In the genomic region with DNA sequence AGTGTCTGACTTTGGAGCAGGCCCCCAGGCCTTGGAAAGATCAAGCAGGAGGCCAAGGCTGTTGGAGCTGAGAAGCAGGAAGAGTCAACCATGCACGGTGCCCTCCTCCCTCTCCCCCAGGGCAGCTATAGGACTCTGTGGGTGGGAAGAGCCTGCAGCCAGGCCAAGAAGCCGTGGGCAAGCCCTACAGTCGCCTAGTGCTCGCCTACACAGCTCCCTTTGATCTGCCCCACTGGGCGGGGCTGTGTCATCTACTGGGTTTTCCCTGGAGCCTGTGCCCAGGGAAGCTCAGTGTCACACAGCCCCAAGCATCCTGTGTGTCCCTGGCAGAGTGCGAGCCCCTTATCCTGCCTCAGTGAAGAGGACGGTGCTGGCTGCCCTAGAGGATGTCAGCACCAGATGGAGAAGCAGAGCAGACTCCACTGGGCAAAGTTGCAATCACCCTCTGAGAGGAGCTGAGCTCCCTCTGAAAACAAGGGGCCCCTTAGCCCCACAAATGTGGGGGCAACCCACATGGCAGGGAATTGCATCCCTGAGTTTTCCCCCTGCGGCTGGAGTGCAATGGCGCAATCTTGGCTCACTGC, we compare ENCODE assay signal across 11 cellular contexts.
A peak's percentile ranks its signal among the peaks of the same experiment; 100 is the strongest.
DNase-seq lines count a peak whose midpoint lies in the region; ATAC-seq and TF ChIP-seq lines count a peak whose summit lies in the region.
"Had no signal": no experiment of that assay in that cellular context is flagged by ENCODE, and none has a peak within 500 bp of the region (broad histone marks: within the 10 kb centered on the region; RNA-seq: fewer than 3 reads in every experiment).

No MANE protein-coding gene starts in this region.

- H3K9ac ChIP-seq in iPS-15b (ENCODE audit: low read depth, low read length), result peak overlapping the region; percentile 47

- intact Hi-C loops in activated naive CD4-positive, alpha-beta T cell treated with anti-CD3 and anti-CD28 coated beads for 36 hours (cut with micrococcal nuclease), result no loop called here
- intact Hi-C loops in activated CD8-positive, alpha-beta T cell treated with anti-CD3 and anti-CD28 coated beads for 36 hours (cut with micrococcal nuclease), result no loop called here
- intact Hi-C loops in upper lobe of right lung (cut with DNase I), result no loop called here

- no peak overlapping the region for H3K4me3 Mint-ChIP-seq in activated naive CD4-positive, alpha-beta T cell treated with anti-CD3 and anti-CD28 coated beads for 36 hours
- no peak overlapping the region for H3K4me3 Mint-ChIP-seq in activated CD8-positive, alpha-beta T cell treated with anti-CD3 and anti-CD28 coated beads for 36 hours

- H3K36me3 Mint-ChIP-seq in activated naive CD4-positive, alpha-beta T cell treated with anti-CD3 and anti-CD28 coated beads for 36 hours (ENCODE audit: low read depth), result no peaks in the 10 kb centered on the region
- no peaks in the 10 kb centered on the region for H3K36me3 Mint-ChIP-seq in activated CD8-positive, alpha-beta T cell treated with anti-CD3 and anti-CD28 coated beads for 36 hours (ENCODE audit: low read depth)

- H3K4me1 ChIP-seq in iPS-15b (ENCODE audit: control insufficient read depth, insufficient read depth, low read length) (peaks cover 9% of the 10 kb centered on the region), upper lobe of right lung (peaks cover 18% of the 10 kb centered on the region)

- ATAC-seq in activated CD8-positive, alpha-beta T cell treated with anti-CD3 and anti-CD28 coated beads for 36 hours, result peak; percentile 43
- ATAC-seq in upper lobe of right lung (peak; percentile 7), HG02763 (IDR thresholded peaks at IDR 0.05; ENCODE audit: unreplicated experiment) (no peak)
- ATAC-seq: sciatic nerve had no signal

- H3K27ac Mint-ChIP-seq in activated naive CD4-positive, alpha-beta T cell treated with anti-CD3 and anti-CD28 coated beads for 36 hours, result no peak overlapping the region
- peak overlapping the region; percentile 78 for H3K27ac Mint-ChIP-seq in activated CD8-positive, alpha-beta T cell treated with anti-CD3 and anti-CD28 coated beads for 36 hours
- H3K27ac Mint-ChIP-seq: CD4-positive, alpha-beta T cell had no signal

- peak overlapping the region; percentile 84 for H3K27ac ChIP-seq in upper lobe of right lung

- CTCF ChIA-PET in activated naive CD4-positive, alpha-beta T cell treated with anti-CD3 and anti-CD28 coated beads for 36 hours (lab: Charles Lee), result interaction anchor here (1.3 to 2.9 kb wide), 3 partner anchors 33 to 90 kb away, joined by 6 to 16 read pairs (median 7); no protein-coding TSS in a partner anchor
- CTCF ChIA-PET in activated CD8-positive, alpha-beta T cell treated with anti-CD3 and anti-CD28 coated beads for 36 hours (lab: Charles Lee), result interaction anchor here (0.6 to 2.5 kb wide), 8 partner anchors 9 to 97 kb away, joined by 3 to 9 read pairs (median 3); no protein-coding TSS in a partner anchor

- H3K4me1 Mint-ChIP-seq in activated naive CD4-positive, alpha-beta T cell treated with anti-CD3 and anti-CD28 coated beads for 36 hours (ENCODE audit: low read depth), result peaks cover 25% of the 10 kb centered on the region
- H3K4me1 Mint-ChIP-seq in activated CD8-positive, alpha-beta T cell treated with anti-CD3 and anti-CD28 coated beads for 36 hours (ENCODE audit: low read depth), result peaks cover 48% of the 10 kb centered on the region

- H3K9me3 ChIP-seq in iPS-15b (ENCODE audit: control insufficient read depth, insufficient read depth, low read length) (no peaks in the 10 kb centered on the region), upper lobe of right lung (no peaks in the 10 kb centered on the region)

- H3K9me3 Mint-ChIP-seq in activated naive CD4-positive, alpha-beta T cell treated with anti-CD3 and anti-CD28 coated beads for 36 hours, result no peaks in the 10 kb centered on the region
- no peaks in the 10 kb centered on the region for H3K9me3 Mint-ChIP-seq in activated CD8-positive, alpha-beta T cell treated with anti-CD3 and anti-CD28 coated beads for 36 hours
- H3K9me3 Mint-ChIP-seq: CD4-positive, alpha-beta T cell had no signal

- H3K27me3 ChIP-seq in iPS-15b (ENCODE audit: control insufficient read depth, insufficient read depth, low read length), result peaks cover 2% of the 10 kb centered on the region
- no peaks in the 10 kb centered on the region for H3K27me3 ChIP-seq in upper lobe of right lung

- no peaks in the 10 kb centered on the region for H3K27me3 Mint-ChIP-seq in activated naive CD4-positive, alpha-beta T cell treated with anti-CD3 and anti-CD28 coated beads for 36 hours (ENCODE audit: low read depth)
- H3K27me3 Mint-ChIP-seq in activated CD8-positive, alpha-beta T cell treated with anti-CD3 and anti-CD28 coated beads for 36 hours, result no peaks in the 10 kb centered on the region
- H3K27me3 Mint-ChIP-seq: CD4-positive, alpha-beta T cell had no signal

- POLR2A ChIA-PET in activated CD8-positive, alpha-beta T cell treated with anti-CD3 and anti-CD28 coated beads for 36 hours (lab: Charles Lee), result interaction anchor here (0.8 to 1.6 kb wide), 3 partner anchors 32 to 52 kb away, joined by 3 to 7 read pairs (median 4); no protein-coding TSS in a partner anchor

- no peaks in the 10 kb centered on the region for H3K36me3 ChIP-seq in iPS-15b (ENCODE audit: control insufficient read depth, insufficient read depth, low read length)
- no peaks in the 10 kb centered on the region for H3K36me3 ChIP-seq in upper lobe of right lung

- DNase-seq in activated naive CD4-positive, alpha-beta T cell treated with anti-CD3 and anti-CD28 coated beads for 36 hours, result peak; percentile 64
- DNase-seq in activated naive CD4-positive, alpha-beta T cell (lab: John Stamatoyannopoulos, UW), result no peak
- peak; percentile 58 for DNase-seq in activated CD8-positive, alpha-beta T cell treated with anti-CD3 and anti-CD28 coated beads for 36 hours
- DNase-seq in upper lobe of right lung (no peak), NCI-H1105 treated with DMSO at 0.1 percent for 48 hours (lab: John Stamatoyannopoulos, UW) (no peak)
- DNase-seq in stimulated activated CD4-positive, alpha-beta T cell treated with anti-CD3 and anti-CD28 coated beads, Interleukin-4, amount 100 ng/mL, for 24 hours, result no peak
- DNase-seq: CD4-positive, alpha-beta T cell; stimulated activated naive CD4-positive, alpha-beta T cell had no signal

- TF ChIP-seq CTCF in activated CD8-positive, alpha-beta T cell treated with anti-CD3 and anti-CD28 coated beads for 36 hours (IDR thresholded peaks at IDR 0.05), result no peak
- no peak for TF ChIP-seq CTCF in upper lobe of right lung (IDR thresholded peaks at IDR 0.05)

- H3K4me3 ChIP-seq in iPS-15b (ENCODE audit: low read depth, low read length), result no peak overlapping the region
- no peak overlapping the region for H3K4me3 ChIP-seq in upper lobe of right lung

Comparison
In these comparisons a context has a peak if more than half of its experiments do, and no peak if none do; other contexts are left out.
1. DNase-seq: peak in activated naive CD4-positive, alpha-beta T cell treated with anti-CD3 and anti-CD28 coated beads for 36 hours (single experiment) and activated CD8-positive, alpha-beta T cell treated with anti-CD3 and anti-CD28 coated beads for 36 hours (single experiment); none in activated naive CD4-positive, alpha-beta T cell (0 of 4), upper lobe of right lung (single experiment), NCI-H1105 treated with DMSO at 0.1 percent for 48 hours (single experiment) and stimulated activated CD4-positive, alpha-beta T cell treated with anti-CD3 and anti-CD28 coated beads, Interleukin-4, amount 100 ng/mL, for 24 hours (single experiment).